22 cellular contexts compared by ENCODE assay signal in genomic region chr20:57147185-57147584, GRCh38.
"Had no signal": no experiment of that assay in that cellular context is flagged by ENCODE, and none has a peak within 500 bp of the region (broad histone marks: within the 10 kb centered on the region; RNA-seq: fewer than 3 reads in every experiment).

No MANE protein-coding gene starts in this region.

- H3K9ac ChIP-seq: neural progenitor cell, parathyroid adenoma had no signal

- H3K4me3 ChIP-seq: esophagus squamous epithelium, lower lobe of right lung, neural progenitor cell, right lobe of liver, thoracic aorta, transverse colon, upper lobe of right lung, uterus had no signal

- H3K79me2 ChIP-seq: parathyroid adenoma had no signal

- H3K36me3 Mint-ChIP-seq: neural progenitor cell; stimulated activated naive B cell treated with anti-CD40 and anti-IgM and Interleukin-4, amounts not matched to agents 10 μg/mL and 1 μg/mL and 100 μg/mL, for 72 hours had no signal

- H3K27ac Mint-ChIP-seq: effector memory CD8-positive, alpha-beta T cell; nephron; neural progenitor cell; progenitor cell of endocrine pancreas; stimulated activated naive B cell treated with anti-CD40 and anti-IgM and Interleukin-4, amounts not matched to agents 10 μg/mL and 1 μg/mL and 100 μg/mL, for 72 hours; stimulated activated naive CD8-positive, alpha-beta T cell treated with anti-CD3 and anti-CD28 coated beads, Interleukin-15, Interleukin-2, amounts not matched to agents 100 ng/mL and 50 ng/mL, for 24 hours had no signal

- H3K4me3 Mint-ChIP-seq: effector memory CD8-positive, alpha-beta T cell; nephron; neural progenitor cell; stimulated activated naive B cell treated with anti-CD40 and anti-IgM and Interleukin-4, amounts not matched to agents 10 μg/mL and 1 μg/mL and 100 μg/mL, for 72 hours; stimulated activated naive CD8-positive, alpha-beta T cell treated with anti-CD3 and anti-CD28 coated beads, Interleukin-15, Interleukin-2, amounts not matched to agents 100 ng/mL and 50 ng/mL, for 24 hours had no signal

- H2AFZ ChIP-seq: neural progenitor cell, parathyroid adenoma had no signal

- DNase-seq: cortex of kidney; effector memory CD8-positive, alpha-beta T cell; erythroblast; esophagus squamous epithelium; foreskin melanocyte; glutamatergic neuron; left ventricle myocardium superior; lower lobe of right lung; right lobe of liver; small intestine; stimulated activated CD4-positive, alpha-beta T cell treated with anti-CD3 and anti-CD28 coated beads, Interleukin-15, amount 100 ng/mL, for 24 hours; stimulated activated CD4-positive, alpha-beta T cell treated with anti-CD3 and anti-CD28 coated beads, Interleukin-2, amount 100 ng/mL, for 48 hours; stimulated activated naive B cell treated with anti-CD40 and anti-IgM and Interleukin-4, amounts not matched to agents 10 μg/mL and 1 μg/mL and 100 μg/mL, for 72 hours; transverse colon; upper lobe of right lung; uterus had no signal

- H3K4me1 Mint-ChIP-seq: stimulated activated naive B cell treated with anti-CD40 and anti-IgM and Interleukin-4, amounts not matched to agents 10 μg/mL and 1 μg/mL and 100 μg/mL, for 72 hours had no signal

- H3K9me3 Mint-ChIP-seq: neural progenitor cell; stimulated activated naive CD8-positive, alpha-beta T cell treated with anti-CD3 and anti-CD28 coated beads, Interleukin-15, Interleukin-2, amounts not matched to agents 100 ng/mL and 50 ng/mL, for 24 hours had no signal

- H3K9me3 ChIP-seq: esophagus squamous epithelium, lower lobe of right lung, right lobe of liver, thoracic aorta, transverse colon, upper lobe of right lung, uterus had no signal

- H3K4me1 ChIP-seq: esophagus squamous epithelium, lower lobe of right lung, neural progenitor cell, parathyroid adenoma, right lobe of liver, transverse colon, uterus had no signal

- H3K36me3 ChIP-seq: esophagus squamous epithelium, lower lobe of right lung, neural progenitor cell, right lobe of liver, thoracic aorta, transverse colon, upper lobe of right lung, uterus had no signal

- H3K27me3 ChIP-seq: neural progenitor cell, right lobe of liver, upper lobe of right lung, uterus had no signal

- ATAC-seq: effector memory CD8-positive, alpha-beta T cell; left ventricle myocardium superior; lower lobe of right lung; right lobe of liver; stimulated activated naive B cell treated with anti-CD40 and anti-IgM and Interleukin-4, amounts not matched to agents 10 μg/mL and 1 μg/mL and 100 μg/mL, for 72 hours; upper lobe of right lung had no signal

- H3K4me2 ChIP-seq: neural progenitor cell had no signal

- H3K27ac ChIP-seq: esophagus squamous epithelium, lower lobe of right lung, neural progenitor cell, parathyroid adenoma, right lobe of liver, thoracic aorta, transverse colon, upper lobe of right lung, uterus had no signal
